Comparison of ENCODE assay signal across 9 cellular contexts in the genomic region with DNA sequence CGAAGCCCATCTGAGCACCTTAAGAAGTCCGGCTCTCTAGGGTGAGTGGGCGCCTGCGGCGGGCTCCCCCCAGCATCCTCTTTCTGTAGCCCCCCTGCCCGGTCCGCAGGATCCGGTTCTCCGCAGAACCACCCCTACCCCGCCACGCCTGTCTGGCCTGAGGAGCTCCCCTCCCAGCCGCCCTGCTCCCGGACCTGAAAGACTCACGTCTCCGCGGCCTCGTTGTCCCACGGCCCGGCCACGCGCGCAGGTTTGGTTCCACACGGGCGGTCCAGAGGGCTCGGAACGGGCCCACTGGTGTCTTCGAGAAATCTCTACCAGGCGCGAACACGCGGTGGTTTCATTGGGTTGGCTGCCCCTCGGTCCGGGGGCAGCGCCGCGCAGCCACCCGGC. TPM values are rescaled to one million over a fixed set of nuclear protein-coding genes. Genes with fewer than 3 reads are reported as not detected.
DNase-seq lines count a peak whose midpoint lies in the region; ATAC-seq, FAIRE-seq and TF ChIP-seq lines count a peak whose summit lies in the region.
"Had no signal": no experiment of that assay in that cellular context is flagged by ENCODE, and none has a peak within 500 bp of the region (broad histone marks: within the 10 kb centered on the region; RNA-seq: fewer than 3 reads in every experiment).

No MANE protein-coding gene starts in this region.

- DNase-seq in GM12891 (ENCODE audit: insufficient read length, low spot score) (peak; percentile 14), T-cell (peak in 1 of 34 experiments; percentile 1), left ventricle myocardium superior (no peak), spleen (no peak), SIG-M5 (lab: John Stamatoyannopoulos, UW) (no peak), NCI-H2029 (lab: John Stamatoyannopoulos, UW) (no peak)

- H3K9me3 ChIP-seq in spleen = no peaks in the 10 kb centered on the region

- intact Hi-C loops in left ventricle myocardium superior (cut with micrococcal nuclease) = no loop called here
- intact Hi-C loops in spleen (cut with DNase I; ENCODE audit: low total_unique reads) = no loop called here

- peaks cover 31 to 62% (median 45%) of the 10 kb centered on the region in 6 donors for H3K4me1 ChIP-seq in spleen

- ATAC-seq in HG02571 (IDR thresholded peaks at IDR 0.05; ENCODE audit: unreplicated experiment) = peak; percentile 11
- ATAC-seq in T-cell (replicated peaks in 1 of 4) = peak in 2 of 4 experiments; percentile 10 to 13
- peak; percentile 21 for ATAC-seq in left ventricle myocardium superior
- ATAC-seq in GM18868 (IDR thresholded peaks at IDR 0.05; ENCODE audit: unreplicated experiment) = no peak

- no peaks in the 10 kb centered on the region for H3K27me3 ChIP-seq in spleen (replicated peaks in 1 of 7)

- POLR2A ChIA-PET in T-cell (lab: Charles Lee) = interaction anchor here (0.5 to 0.7 kb wide), 6 partner anchors 18 to 872 kb away, joined by 3 to 13 read pairs (median 3); no protein-coding TSS in a partner anchor

- peaks cover 0 to 28% (median 4%) of the 10 kb centered on the region in 6 donors for H3K36me3 ChIP-seq in spleen

- H3K36me3 Mint-ChIP-seq in T-cell = peaks cover 16% of the 10 kb centered on the region

- peak overlapping the region; percentile 98 to 100 (median 100) for H3K27ac ChIP-seq in spleen

- WGBS in spleen, 5 donors = 0 to 1% (median 1%) methylated on average over 35 to 37 of the region's 37 CpGs

- no peaks in the 10 kb centered on the region for H3K27me3 Mint-ChIP-seq in T-cell

- no peak for FAIRE-seq in GM12891 (lab: Jason Lieb, UNC)
- FAIRE-seq: TTC549 had no signal

- TF ChIP-seq CTCF in spleen (IDR thresholded peaks at IDR 0.05 in 8 of 11, conservative IDR thresholded peaks at IDR 0.05 in 3 of 11) = no peak

- peaks cover 63 to 69% (median 67%) of the 10 kb centered on the region in 3 donors for H3K4me1 Mint-ChIP-seq in T-cell

- H3K4me3 ChIP-seq in spleen = peak overlapping the region; percentile 73 to 98 (median 90)

- peak overlapping the region; percentile 95 to 98 (median 96) for H3K4me3 Mint-ChIP-seq in T-cell

- H3K27ac Mint-ChIP-seq in T-cell = peak overlapping the region; percentile 97

- no peaks in the 10 kb centered on the region for H3K9me3 Mint-ChIP-seq in T-cell

- TF ChIP-seq POLR2A in GM12891 (IDR thresholded peaks at IDR 0.05; ENCODE audit: low read depth, low read length) = no peak
- TF ChIP-seq POLR2A in spleen (IDR thresholded peaks at IDR 0.05) = no peak

- CTCF ChIA-PET in T-cell (lab: Charles Lee) = interaction anchor here in 1 of 2 donors (1.3 kb wide), 1 partner anchor 111 kb away, joined by 3 read pairs; no protein-coding TSS in a partner anchor

TF ChIP-seq in GM12891, 5 proteins besides CTCF, POLR2A, EP300 and RAD21:
- TF ChIP-seq PAX5 (IDR thresholded peaks at IDR 0.05; ENCODE audit: insufficient read depth, low read length, severe bottlenecking) (no peak), POLR2AphosphoS5 (IDR thresholded peaks at IDR 0.05; ENCODE audit: low read depth, low read length) (no peak), SPI1 (IDR thresholded peaks at IDR 0.05; ENCODE audit: low read depth, low read length) (no peak), TAF1 (IDR thresholded peaks at IDR 0.05; ENCODE audit: low read depth, low read length) (no peak), POU2F2 (IDR thresholded peaks at IDR 0.05; ENCODE audit: low read depth, low read length) (no peak)

RNA-seq across cellular contexts. Expression of gene SLC39A6, which starts 0.2 kb away (rescaled TPM):
- polyA plus RNA-seq in GM12891 (2012; ENCODE audit: low read depth, missing spikeins) = 15.4 TPM
- total RNA-seq in T-cell (10 to 100 TPM; 14.3 to 18.3 (median 16.8) TPM), left ventricle myocardium superior (13.4 TPM), spleen (10 to 100 TPM; 17.7 to 29.7 (median 24.0) TPM)
- polyA plus RNA-seq in spleen = 1 to 10 TPM; 3.9 to 6.9 (median 6.6) TPM

RNA-seq across cellular contexts. Expression of gene ELP2, which starts 0.8 kb away (rescaled TPM):
- 71.4 TPM for polyA plus RNA-seq in GM12891 (2012; ENCODE audit: low read depth, missing spikeins)
- total RNA-seq in T-cell = 100 to 1,000 TPM; 109 to 156 (median 150) TPM
- total RNA-seq in left ventricle myocardium superior = 59.5 TPM
- total RNA-seq in spleen = 10 to 100 TPM; 45.7 to 99.7 (median 79.0) TPM
- polyA plus RNA-seq in spleen = 10 to 100 TPM; 50.6 to 72.4 (median 57.0) TPM

RNA-seq across cellular contexts. Expression of gene MOCOS, which starts 58.4 kb away (rescaled TPM):
- polyA plus RNA-seq in GM12891 (2012; ENCODE audit: low read depth, missing spikeins) = 0.94 TPM
- total RNA-seq in T-cell (under 1 TPM; 0.05 to 0.47 (median 0.16) TPM), left ventricle myocardium superior (0.27 TPM), spleen (1 to 10 TPM in 4 of 7 donors, under 1 TPM in 3; 0.30 to 2.7 (median 1.0) TPM)
- polyA plus RNA-seq in spleen = under 1 TPM; 0.13 to 0.37 (median 0.18) TPM
